In the genomic region with DNA sequence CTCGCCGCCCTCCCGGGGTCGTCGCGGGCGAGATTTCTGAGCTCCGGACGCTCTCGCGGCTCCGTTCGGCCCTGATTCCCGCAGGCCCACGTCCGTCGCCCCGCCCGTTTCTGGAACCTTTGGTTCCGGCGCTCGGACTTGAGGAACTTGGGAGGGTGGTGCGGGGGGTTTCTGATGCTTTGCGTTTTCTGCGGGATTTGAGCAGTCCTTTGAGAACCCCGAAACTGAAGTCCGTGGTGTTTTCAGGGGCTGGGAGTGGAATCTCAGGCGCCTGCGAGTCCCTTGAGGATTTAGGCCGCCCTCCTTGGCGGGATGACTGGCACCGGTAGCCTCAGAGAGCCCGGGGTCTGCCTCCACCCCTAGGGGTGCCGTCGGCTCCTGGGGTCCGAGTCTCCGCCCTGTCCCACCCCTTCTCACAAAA, we compare ENCODE assay signal across 8 cellular contexts. TPM values are rescaled to one million over a fixed set of nuclear protein-coding genes. Genes with fewer than 3 reads are reported as not detected.
DNase-seq lines count a peak whose midpoint lies in the region; TF ChIP-seq lines count a peak whose summit lies in the region.

No MANE protein-coding gene starts in this region.

- H3F3A ChIP-seq in smooth muscle cell (ENCODE audit: low read depth) = no peaks in the 10 kb centered on the region

- H3K27me3 ChIP-seq in adrenal gland (no peaks in the 10 kb centered on the region), smooth muscle cell (ENCODE audit: low read depth) (no peaks in the 10 kb centered on the region)

- peak overlapping the region; percentile 91 for H3K4me2 ChIP-seq in smooth muscle cell

- H3K9me3 Mint-ChIP-seq in activated CD4-positive, alpha-beta T cell treated with anti-CD3 and anti-CD28 coated beads, Interleukin-2, amount 10 ng/mL, durations not matched to agents 24 days and 14 days = no peaks in the 10 kb centered on the region

- H3K27ac Mint-ChIP-seq in activated CD4-positive, alpha-beta T cell treated with anti-CD3 and anti-CD28 coated beads, Interleukin-2, amount 10 ng/mL, durations not matched to agents 24 days and 14 days = no peak overlapping the region

- H3K79me2 ChIP-seq in smooth muscle cell (ENCODE audit: low read depth) = no peaks in the 10 kb centered on the region

- H3K9me3 ChIP-seq in adrenal gland (replicated peaks in 1 of 3) (no peaks in the 10 kb centered on the region), iPS-18c (ENCODE audit: control insufficient read depth, insufficient read depth, low read length) (peaks cover 2% of the 10 kb centered on the region), smooth muscle cell (replicated peaks; ENCODE audit: low read depth) (no peaks in the 10 kb centered on the region)

- H3K36me3 ChIP-seq in adrenal gland (replicated peaks in 1 of 2) (peaks cover 0 to 5% of the 10 kb centered on the region in 2 donors), smooth muscle cell (ENCODE audit: low read depth) (no peaks in the 10 kb centered on the region)

- no peak for TF ChIP-seq POLR2A in adrenal gland (IDR thresholded peaks at IDR 0.05)

- peak overlapping the region; percentile 99 for H2AFZ ChIP-seq in smooth muscle cell (ENCODE audit: low read depth)

- peaks cover 30% of the 10 kb centered on the region for H3K27me3 Mint-ChIP-seq in activated CD4-positive, alpha-beta T cell treated with anti-CD3 and anti-CD28 coated beads, Interleukin-2, amount 10 ng/mL, durations not matched to agents 24 days and 14 days

- peak overlapping the region in 3 of 4 donors; percentile 50 to 94 (median 88) for H3K4me3 ChIP-seq in adrenal gland
- peak overlapping the region; percentile 86 for H3K4me3 ChIP-seq in iPS-18c (ENCODE audit: insufficient read depth, low read depth, low read length)
- H3K4me3 ChIP-seq in smooth muscle cell = peak overlapping the region; percentile 72

- TF ChIP-seq CTCF in adrenal gland (IDR thresholded peaks at IDR 0.05) (no peak), smooth muscle cell (IDR thresholded peaks at IDR 0.05; ENCODE audit: borderline replicate concordance, insufficient read depth, poor library complexity, severe bottlenecking) (no peak)

- H3K36me3 Mint-ChIP-seq in activated CD4-positive, alpha-beta T cell treated with anti-CD3 and anti-CD28 coated beads, Interleukin-2, amount 10 ng/mL, durations not matched to agents 24 days and 14 days (ENCODE audit: low read depth) = peaks cover 2% of the 10 kb centered on the region

- H3K4me1 ChIP-seq in adrenal gland (replicated peaks in 1 of 2) (peaks cover 4 to 14% of the 10 kb centered on the region in 2 donors), smooth muscle cell (ENCODE audit: low read depth) (no peaks in the 10 kb centered on the region)

- peak overlapping the region in 3 of 5 donors; percentile 56 to 92 (median 66) for H3K27ac ChIP-seq in adrenal gland
- no peak overlapping the region for H3K27ac ChIP-seq in smooth muscle cell (ENCODE audit: low read depth)

- H4K20me1 ChIP-seq in smooth muscle cell (ENCODE audit: low read depth) = no peaks in the 10 kb centered on the region

- peak overlapping the region; percentile 69 for H3K4me3 Mint-ChIP-seq in activated CD4-positive, alpha-beta T cell treated with anti-CD3 and anti-CD28 coated beads, Interleukin-2, amount 10 ng/mL, durations not matched to agents 24 days and 14 days

- H3K4me1 Mint-ChIP-seq in activated CD4-positive, alpha-beta T cell treated with anti-CD3 and anti-CD28 coated beads, Interleukin-2, amount 10 ng/mL, durations not matched to agents 24 days and 14 days = peaks cover 4% of the 10 kb centered on the region

- WGBS in adrenal gland, 4 donors = 1 to 14% (median 5%) methylated on average over 9 to 37 of the region's 37 CpGs
- WGBS in smooth muscle cell (ENCODE audit: low lambda C conversion rate) = 21% methylated on average over 28 of the region's 37 CpGs

- peak; percentile 53 for DNase-seq in activated CD4-positive, alpha-beta T cell treated with anti-CD3 and anti-CD28 coated beads, Interleukin-2, amount 10 ng/mL, durations not matched to agents 24 days and 14 days
- no peak for DNase-seq in activated CD4-positive, alpha-beta T cell treated with anti-CD3 and anti-CD28 coated beads, Interleukin-2, amount 50 U/mL, for 4 hours
- peak in 2 of 7 donors; percentile 36 to 60 for DNase-seq in adrenal gland
- DNase-seq in smooth muscle cell (lab: John Stamatoyannopoulos, UW; ENCODE audit: unreplicated experiment) = no peak
- DNase-seq in NCI-H82 treated with DMSO at 0.1 percent for 48 hours (lab: John Stamatoyannopoulos, UW; ENCODE audit: unreplicated experiment) = no peak
- DNase-seq in NK-92 (lab: John Stamatoyannopoulos, UW; ENCODE audit: unreplicated experiment) = no peak
- no peak for DNase-seq in mesenteric fat pad (ENCODE audit: low spot score)

- intact Hi-C loops in activated CD4-positive, alpha-beta T cell treated with anti-CD3 and anti-CD28 coated beads, Interleukin-2, amount 10 ng/mL, durations not matched to agents 24 days and 14 days (cut with micrococcal nuclease) = no loop called here
- intact Hi-C loops in adrenal gland (cut with DNase I) = no loop called here

- H3K9ac ChIP-seq in smooth muscle cell (ENCODE audit: low read depth) = peak overlapping the region; percentile 56

RNA-seq across cellular contexts. Expression of gene THNSL2, which starts 0.3 kb away (rescaled TPM):
- 0.17 and 0.49 TPM in 2 replicates for total RNA-seq in activated CD4-positive, alpha-beta T cell treated with anti-CD3 and anti-CD28 coated beads, Interleukin-2, amount 10 ng/mL, durations not matched to agents 24 days and 14 days
- total RNA-seq in adrenal gland (10 to 100 TPM in 7 of 8 donors, under 1 TPM in 1; 0.34 to 64.1 (median 37.4) TPM), smooth muscle cell (0.58 and 1.3 TPM in 2 replicates), mesenteric fat pad (21.1 TPM)
- polyA plus RNA-seq in adrenal gland (10 to 100 TPM; 22.6 to 79.7 (median 34.8) TPM), smooth muscle cell (1.9 and 2.5 TPM in 2 replicates)

RNA-seq across cellular contexts. Expression of gene FABP1, which starts 42.6 kb away (rescaled TPM):
- total RNA-seq in activated CD4-positive, alpha-beta T cell treated with anti-CD3 and anti-CD28 coated beads, Interleukin-2, amount 10 ng/mL, durations not matched to agents 24 days and 14 days = not detected in 2 replicates
- total RNA-seq in adrenal gland (under 1 TPM in 2 of 8 donors, not detected in 6; 0.43 to 0.84 TPM), smooth muscle cell (not detected in 2 replicates), mesenteric fat pad (6.9 TPM)
- polyA plus RNA-seq in adrenal gland (1 to 10 TPM; 1.0 to 4.9 (median 4.0) TPM), smooth muscle cell (0.35 and 0.42 TPM in 2 replicates)
